Comparison of ENCODE assay signal across 12 cellular contexts in the genomic region with DNA sequence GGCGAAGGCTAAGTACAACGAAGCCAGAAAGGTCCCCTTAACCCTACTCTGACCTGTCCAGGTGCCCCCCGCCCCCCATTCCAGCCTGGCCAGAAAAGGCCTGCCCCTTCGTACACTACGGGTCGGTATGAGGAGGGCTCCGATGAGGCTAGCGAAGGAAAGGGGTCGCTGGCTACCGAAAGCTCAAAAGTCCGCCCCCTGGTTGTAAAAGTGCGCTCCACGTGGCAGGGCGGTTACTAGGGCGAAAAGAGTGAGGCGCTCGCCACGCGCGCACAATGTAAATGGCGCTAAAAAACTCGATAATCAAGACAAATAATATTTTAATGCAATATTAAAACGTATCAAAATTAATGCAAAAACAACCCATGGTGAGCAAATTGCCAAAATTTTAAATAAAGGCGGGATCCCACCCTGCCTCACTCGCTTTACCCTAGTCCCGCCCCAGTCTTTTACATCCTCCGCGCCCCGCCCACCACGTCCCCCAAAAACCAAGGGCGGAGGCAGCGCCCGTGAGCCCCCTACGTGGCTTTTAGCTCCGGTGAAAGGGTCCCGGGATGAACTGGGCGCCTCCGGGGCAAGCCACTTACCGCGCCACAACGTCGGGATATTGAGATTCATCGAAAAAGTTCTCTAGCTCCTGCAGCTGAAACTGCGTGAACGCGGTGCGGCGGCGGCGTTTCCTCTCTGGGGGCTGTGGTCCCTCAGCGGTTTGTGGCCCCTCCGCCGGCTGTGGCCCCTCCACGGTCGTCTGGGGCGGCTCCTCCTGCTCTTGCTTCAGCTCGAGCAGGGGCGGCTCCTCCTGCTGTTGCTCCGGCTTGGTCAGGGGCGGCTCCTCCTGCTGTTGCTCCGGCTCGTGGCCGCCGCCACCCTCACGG. TPM values are rescaled to one million over a fixed set of nuclear protein-coding genes. Genes with fewer than 3 reads are reported as not detected.
DNase-seq lines count a peak whose midpoint lies in the region; ATAC-seq and TF ChIP-seq lines count a peak whose summit lies in the region.
"Had no signal": no experiment of that assay in that cellular context is flagged by ENCODE, and none has a peak within 500 bp of the region (broad histone marks: within the 10 kb centered on the region; RNA-seq: fewer than 3 reads in every experiment).

No MANE protein-coding gene starts in this region.

- H3K4me1 ChIP-seq in suprapubic skin = peaks cover 13% of the 10 kb centered on the region
- H3K4me1 ChIP-seq in lower lobe of right lung = peaks cover 9% of the 10 kb centered on the region
- H3K4me1 ChIP-seq: pancreas had no signal

- peaks cover 4% of the 10 kb centered on the region for H3K4me1 Mint-ChIP-seq in activated T-helper 17 cell treated with anti-CD3 and anti-CD28 coated beads, Interleukin-2, amount 50 U/mL, for 72 hours
- peaks cover 9 to 17% of the 10 kb centered on the region in 2 donors for H3K4me1 Mint-ChIP-seq in immature natural killer cell

- no peak for TF ChIP-seq CTCF in suprapubic skin (IDR thresholded peaks at IDR 0.05)
- TF ChIP-seq CTCF in lower lobe of right lung (IDR thresholded peaks at IDR 0.05) = no peak

- intact Hi-C loops in lower lobe of right lung (cut with DNase I) = no loop called here

- H3K4me3 ChIP-seq in suprapubic skin (peak overlapping the region; percentile 33), lower lobe of right lung (no peak overlapping the region)

- no peaks in the 10 kb centered on the region for H3K36me3 ChIP-seq in suprapubic skin
- H3K36me3 ChIP-seq in lower lobe of right lung = no peaks in the 10 kb centered on the region
- H3K36me3 ChIP-seq: pancreas had no signal

- peak; percentile 49 for DNase-seq in activated CD8-positive, alpha-beta memory T cell treated with anti-CD3 and anti-CD28 coated beads, Interleukin-2, amount 50 U/mL, for 48 hours
- no peak for DNase-seq in activated CD8-positive, alpha-beta memory T cell treated with anti-CD3 and anti-CD28 coated beads for 24 hours
- DNase-seq in immature natural killer cell (no peak), suprapubic skin (ENCODE audit: low spot score in 2 of 2) (no peak), kidney tubule cell (ENCODE audit: low spot score) (no peak), lower lobe of right lung (no peak)
- DNase-seq: NCI-H1436 had no signal

- H3K27me3 Mint-ChIP-seq in activated T-helper 17 cell treated with anti-CD3 and anti-CD28 coated beads, Interleukin-2, amount 50 U/mL, for 72 hours = peaks cover 18% of the 10 kb centered on the region
- peaks cover 0 to 16% (median 9%) of the 10 kb centered on the region in 3 donors for H3K27me3 Mint-ChIP-seq in immature natural killer cell (ENCODE audit: low read depth in 3 of 3)

- 42% methylated on average over 58 of the region's 65 CpGs for WGBS in suprapubic skin

- peak overlapping the region; percentile 68 for H3K4me3 Mint-ChIP-seq in activated T-helper 17 cell treated with anti-CD3 and anti-CD28 coated beads, Interleukin-2, amount 50 U/mL, for 72 hours
- peak overlapping the region; percentile 71 to 81 (median 76) for H3K4me3 Mint-ChIP-seq in immature natural killer cell

- no peak for TF ChIP-seq POLR2A in suprapubic skin (IDR thresholded peaks at IDR 0.05)

- no peak overlapping the region for H3K27ac Mint-ChIP-seq in activated T-helper 17 cell treated with anti-CD3 and anti-CD28 coated beads, Interleukin-2, amount 50 U/mL, for 72 hours
- no peak overlapping the region for H3K27ac Mint-ChIP-seq in immature natural killer cell

- no peaks in the 10 kb centered on the region for H3K9me3 Mint-ChIP-seq in activated T-helper 17 cell treated with anti-CD3 and anti-CD28 coated beads, Interleukin-2, amount 50 U/mL, for 72 hours
- H3K9me3 Mint-ChIP-seq in immature natural killer cell = no peaks in the 10 kb centered on the region

- TF ChIP-seq EP300 in suprapubic skin (IDR thresholded peaks at IDR 0.05) = no peak

- no peak for ATAC-seq in activated T-helper 17 cell treated with anti-CD3 and anti-CD28 coated beads, Interleukin-2, amount 50 U/mL, for 72 hours (replicated peaks)
- ATAC-seq in esophagus mucosa (no peak), lower lobe of right lung (no peak)

- no peaks in the 10 kb centered on the region for H3K36me3 Mint-ChIP-seq in activated T-helper 17 cell treated with anti-CD3 and anti-CD28 coated beads, Interleukin-2, amount 50 U/mL, for 72 hours (ENCODE audit: low read depth)
- no peaks in the 10 kb centered on the region for H3K36me3 Mint-ChIP-seq in immature natural killer cell

- H3K27me3 ChIP-seq in suprapubic skin = peaks cover 29% of the 10 kb centered on the region
- H3K27me3 ChIP-seq in lower lobe of right lung (ENCODE audit: low read depth) = peaks cover 25% of the 10 kb centered on the region

- no peaks in the 10 kb centered on the region for H3K9me3 ChIP-seq in suprapubic skin
- H3K9me3 ChIP-seq in lower lobe of right lung = no peaks in the 10 kb centered on the region
- H3K9me3 ChIP-seq: pancreas had no signal

- H3K27ac ChIP-seq in suprapubic skin (no peak overlapping the region), lower lobe of right lung (no peak overlapping the region)
- H3K27ac ChIP-seq: C4-2B, pancreas, VCaP had no signal

RNA-seq across cellular contexts. Expression of a gene that starts 0.9 kb away (rescaled TPM):
- total RNA-seq in activated T-helper 17 cell treated with anti-CD3 and anti-CD28 coated beads, Interleukin-2, amount 50 U/mL, for 72 hours = not detected
- polyA plus RNA-seq in immature natural killer cell = not detected
- total RNA-seq in suprapubic skin (not detected), esophagus mucosa (not detected), lower lobe of right lung (not detected)
- total RNA-seq: pancreas had no signal
- polyA plus RNA-seq: pancreas had no signal
